8 cellular contexts compared by ENCODE assay signal in the genomic region with DNA sequence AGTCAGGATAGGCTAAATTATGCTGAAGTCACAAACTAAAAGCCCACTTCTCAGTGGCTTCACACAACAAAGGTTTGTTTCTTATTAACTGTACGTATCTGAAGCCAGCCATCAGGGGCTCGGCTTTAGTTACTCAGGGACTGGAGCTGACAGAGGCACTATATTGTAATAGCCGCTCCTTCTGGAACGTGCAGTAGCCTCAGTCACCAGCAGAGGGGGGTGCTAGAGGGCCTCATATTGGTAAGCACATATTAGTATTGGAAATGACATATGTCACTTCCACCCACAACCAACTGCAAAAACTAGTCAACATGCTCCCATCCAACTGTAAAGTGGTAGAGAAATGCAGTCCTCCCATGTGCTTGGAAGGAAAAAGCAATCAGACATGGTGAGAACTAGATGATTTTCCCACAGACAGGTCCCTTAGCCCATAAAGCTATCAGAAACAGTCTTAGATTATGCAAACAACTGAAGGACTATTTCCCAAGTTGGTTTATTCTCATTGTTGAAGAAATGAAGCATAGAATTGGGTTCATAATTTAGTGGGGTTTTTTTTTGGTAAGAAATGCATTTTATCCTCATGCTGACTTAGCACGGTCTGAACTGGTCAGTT.
DNase-seq lines count a peak whose midpoint lies in the region; ATAC-seq and TF ChIP-seq lines count a peak whose summit lies in the region.

No MANE protein-coding gene starts in this region.

- CTCF ChIA-PET in Caco-2 (lab: Charles Lee) = interaction anchor here (2.1 kb wide), 1 partner anchor 68 kb away, joined by 10 read pairs; no protein-coding TSS in a partner anchor

- ATAC-seq in GM19372 (IDR thresholded peaks at IDR 0.05; ENCODE audit: low read depth, unreplicated experiment) = peak; percentile 95
- peak; percentile 95 for ATAC-seq in HG03378 (IDR thresholded peaks at IDR 0.05; ENCODE audit: unreplicated experiment)
- peak; percentile 80 for ATAC-seq in esophagus mucosa
- ATAC-seq in thoracic aorta (ENCODE audit: insufficient number of reproducible peaks, low FRiP score, low read depth) = no peak

- H3K9me3 Mint-ChIP-seq in Caco-2 (ENCODE audit: unreplicated experiment) (no peaks in the 10 kb centered on the region), neural crest cell (peaks cover 8% of the 10 kb centered on the region)

- H3K4me3 Mint-ChIP-seq in Caco-2 (ENCODE audit: unreplicated experiment) (no peak overlapping the region), neural crest cell (no peak overlapping the region)

- no TSS peak for BruUV-seq in Caco-2 (replicated peaks; lab: Mats Ljungman, UMichigan)

- H3K27me3 ChIP-seq in Caco-2 (replicated peaks; ENCODE audit: control insufficient read depth, insufficient read depth, low read length) = no peaks in the 10 kb centered on the region
- no peaks in the 10 kb centered on the region for H3K27me3 ChIP-seq in thoracic aorta (replicated peaks; ENCODE audit: insufficient read depth)

- intact Hi-C loops in Caco-2 (cut with micrococcal nuclease; ENCODE audit: unreplicated experiment) = loop anchor here (1.0 to 10.0 kb wide), 3 partner anchors 68 to 249 kb away; partner anchors contain the start of gene SCFD1

- no peaks in the 10 kb centered on the region for H3K4me1 ChIP-seq in Caco-2
- H3K4me1 ChIP-seq in thoracic aorta (ENCODE audit: control insufficient read depth in 1 of 2, low read depth in 2 of 2) = no peaks in the 10 kb centered on the region

- no peak overlapping the region for H3K27ac ChIP-seq in thoracic aorta

- H3K4me1 Mint-ChIP-seq in Caco-2 (ENCODE audit: low read depth, unreplicated experiment) = no peaks in the 10 kb centered on the region
- peaks cover 4% of the 10 kb centered on the region for H3K4me1 Mint-ChIP-seq in neural crest cell

- H3K36me3 ChIP-seq in Caco-2 (ENCODE audit: control insufficient read depth, insufficient read depth, low read length) = no peaks in the 10 kb centered on the region
- H3K36me3 ChIP-seq in thoracic aorta = no peaks in the 10 kb centered on the region

- POLR2A ChIA-PET in Caco-2 (lab: Charles Lee) = no interaction called here

- H3K36me3 Mint-ChIP-seq in Caco-2 (ENCODE audit: insufficient read depth, unreplicated experiment) = no peaks in the 10 kb centered on the region
- no peaks in the 10 kb centered on the region for H3K36me3 Mint-ChIP-seq in neural crest cell (ENCODE audit: low read depth)

- H3K9me3 ChIP-seq in Caco-2 = no peaks in the 10 kb centered on the region
- no peaks in the 10 kb centered on the region for H3K9me3 ChIP-seq in thoracic aorta

- H3K27me3 Mint-ChIP-seq in Caco-2 (ENCODE audit: insufficient read depth, unreplicated experiment) = no peaks in the 10 kb centered on the region
- H3K27me3 Mint-ChIP-seq in neural crest cell (ENCODE audit: low read depth) = peaks cover 3% of the 10 kb centered on the region

- H3K4me3 ChIP-seq in Caco-2 (ENCODE audit: low read depth, low read length) (no peak overlapping the region), thoracic aorta (no peak overlapping the region)

- TF ChIP-seq CTCF in Caco-2 (IDR thresholded peaks at IDR 0.05; ENCODE audit: insufficient read depth in 1 of 2, low read depth in 1 of 2, low read length in 1 of 2, severe bottlenecking in 1 of 2, unreplicated experiment in 1 of 2) (peak; percentile 71 to 74), neural crest cell (conservative IDR thresholded peaks at IDR 0.05) (peak; percentile 80), thoracic aorta (IDR thresholded peaks at IDR 0.05) (peak; percentile 60)

- DNase-seq in Caco-2 (peak; percentile 74 to 76), NCI-H748 treated with DMSO at 0.1 percent for 48 hours (lab: John Stamatoyannopoulos, UW) (peak; percentile 71), neural crest cell (ENCODE audit: low read depth, low spot score) (peak; percentile 57), thoracic aorta (ENCODE audit: low spot score) (no peak)
- DNase-seq in activated CD8-positive, alpha-beta memory T cell treated with anti-CD3 and anti-CD28 coated beads for 4 hours (ENCODE audit: low read depth in 2 of 2) = peak; percentile 7 to 18

- H3K27ac Mint-ChIP-seq in Caco-2 (ENCODE audit: unreplicated experiment) = no peak overlapping the region
- H3K27ac Mint-ChIP-seq in neural crest cell (ENCODE audit: unreplicated experiment) = no peak overlapping the region
